Comparison of ENCODE assay signal across 18 cellular contexts in genomic region chr4:75189976-75190375, GRCh38.
DNase-seq lines count a peak whose midpoint lies in the region; ATAC-seq, FAIRE-seq and TF ChIP-seq lines count a peak whose summit lies in the region.
"Had no signal": no experiment of that assay in that cellular context is flagged by ENCODE, and none has a peak within 500 bp of the region (broad histone marks: within the 10 kb centered on the region; RNA-seq: fewer than 3 reads in every experiment).

No MANE protein-coding gene starts in this region.

- H3K36me3 ChIP-seq in left ventricle myocardium inferior (no peaks in the 10 kb centered on the region), neural progenitor cell (no peaks in the 10 kb centered on the region)
- H3K36me3 ChIP-seq: SJCRH30 had no signal

- H3K4me2 ChIP-seq in neural progenitor cell = no peak overlapping the region

- H3K4me3 Mint-ChIP-seq in neural progenitor cell = no peak overlapping the region
- H3K4me3 Mint-ChIP-seq in activated naive CD8-positive, alpha-beta T cell treated with anti-CD3 and anti-CD28 coated beads for 36 hours = no peak overlapping the region
- H3K4me3 Mint-ChIP-seq: IgD-negative memory B cell had no signal

- no peaks in the 10 kb centered on the region for H4K20me1 ChIP-seq in neural progenitor cell (ENCODE audit: low read depth)

- DNase-seq in left ventricle myocardium inferior = no peak
- DNase-seq in cardiac septum (ENCODE audit: low spot score) = no peak
- peak; percentile 24 for DNase-seq in neural progenitor cell (ENCODE audit: low spot score)
- DNase-seq in activated naive CD8-positive, alpha-beta T cell treated with anti-CD3 and anti-CD28 coated beads for 36 hours = no peak
- DNase-seq in NCI-H2196 (lab: John Stamatoyannopoulos, UW; ENCODE audit: unreplicated experiment) = no peak
- DNase-seq in OCI-M2 (lab: John Stamatoyannopoulos, UW; ENCODE audit: unreplicated experiment) = no peak
- DNase-seq: 8988T; NCI-H1930; NCI-H524 treated with DMSO at 0.1 percent for 48 hours; NK-92 treated with Interleukin-12 subunit alpha and Interleukin-12 subunit beta, amount 100 ng/mL, for 24 hours; OCI-M1; SJCRH30 had no signal

- no peak overlapping the region for H3K27ac Mint-ChIP-seq in neural progenitor cell
- H3K27ac Mint-ChIP-seq in activated naive CD8-positive, alpha-beta T cell treated with anti-CD3 and anti-CD28 coated beads for 36 hours = no peak overlapping the region
- H3K27ac Mint-ChIP-seq: IgD-negative memory B cell had no signal

- H2AFZ ChIP-seq in neural progenitor cell (replicated peaks) = peak overlapping the region; percentile 41

- H3K4me3 ChIP-seq in left ventricle myocardium inferior (no peak overlapping the region), neural progenitor cell (no peak overlapping the region)
- H3K4me3 ChIP-seq: SJCRH30 had no signal

- H3K9me3 ChIP-seq in left ventricle myocardium inferior (replicated peaks) (peaks cover 6% of the 10 kb centered on the region), neural progenitor cell (ENCODE audit: low read depth) (no peaks in the 10 kb centered on the region)
- H3K9me3 ChIP-seq: SJCRH30 had no signal

- H3K4me1 Mint-ChIP-seq in neural progenitor cell = peaks cover 10% of the 10 kb centered on the region
- H3K4me1 Mint-ChIP-seq in activated naive CD8-positive, alpha-beta T cell treated with anti-CD3 and anti-CD28 coated beads for 36 hours = no peaks in the 10 kb centered on the region

- no peaks in the 10 kb centered on the region for H3K79me2 ChIP-seq in neural progenitor cell (ENCODE audit: low read depth)

- peaks cover 28% of the 10 kb centered on the region for H3K27me3 ChIP-seq in left ventricle myocardium inferior (ENCODE audit: low read depth)
- H3K27me3 ChIP-seq in neural progenitor cell = no peaks in the 10 kb centered on the region
- H3K27me3 ChIP-seq: SJCRH30 had no signal

- ATAC-seq in activated CD4-positive, CD25-positive, alpha-beta regulatory T cell treated with anti-CD3 and anti-CD28 coated beads, Interleukin-2, amount 50 U/mL, for 24 hours = no peak

- no peak overlapping the region for H3K9ac ChIP-seq in neural progenitor cell

- no peak for TF ChIP-seq CTCF in left ventricle myocardium inferior (IDR thresholded peaks at IDR 0.05; ENCODE audit: borderline replicate concordance)
- TF ChIP-seq CTCF in neural progenitor cell (IDR thresholded peaks at IDR 0.05) = no peak

- H3K9me3 Mint-ChIP-seq in neural progenitor cell = no peaks in the 10 kb centered on the region
- no peaks in the 10 kb centered on the region for H3K9me3 Mint-ChIP-seq in activated naive CD8-positive, alpha-beta T cell treated with anti-CD3 and anti-CD28 coated beads for 36 hours
- H3K9me3 Mint-ChIP-seq: IgD-negative memory B cell had no signal

- intact Hi-C loops in left ventricle myocardium inferior (cut with micrococcal nuclease) (no loop called here), cardiac septum (cut with DNase I) (no loop called here)

- H3K27me3 Mint-ChIP-seq in neural progenitor cell (ENCODE audit: insufficient read depth, low read depth) = no peaks in the 10 kb centered on the region
- no peaks in the 10 kb centered on the region for H3K27me3 Mint-ChIP-seq in activated naive CD8-positive, alpha-beta T cell treated with anti-CD3 and anti-CD28 coated beads for 36 hours

- peak overlapping the region; percentile 11 for H3K27ac ChIP-seq in left ventricle myocardium inferior (replicated peaks)
- H3K27ac ChIP-seq in neural progenitor cell = no peak overlapping the region
- H3K27ac ChIP-seq: C4-2B, RWPE1, SJCRH30 had no signal

- peak; percentile 45 for FAIRE-seq in endometrium (lab: Jason Lieb, UNC)
- FAIRE-seq: H54 had no signal

- no peaks in the 10 kb centered on the region for H3K36me3 Mint-ChIP-seq in neural progenitor cell
- no peaks in the 10 kb centered on the region for H3K36me3 Mint-ChIP-seq in activated naive CD8-positive, alpha-beta T cell treated with anti-CD3 and anti-CD28 coated beads for 36 hours

- no peaks in the 10 kb centered on the region for H3F3A ChIP-seq in neural progenitor cell (ENCODE audit: low read depth)

- no peaks in the 10 kb centered on the region for H3K4me1 ChIP-seq in left ventricle myocardium inferior
- H3K4me1 ChIP-seq in neural progenitor cell = no peaks in the 10 kb centered on the region
- H3K4me1 ChIP-seq: SJCRH30 had no signal
